Comparison of ENCODE assay signal across 8 cellular contexts in genomic region chr9:114612272-114612923, GRCh38. TPM values are rescaled to one million over a fixed set of nuclear protein-coding genes. Genes with fewer than 3 reads are reported as not detected.
DNase-seq lines count a peak whose midpoint lies in the region; ATAC-seq and TF ChIP-seq lines count a peak whose summit lies in the region.

No MANE protein-coding gene starts in this region.

- H3K4me1 Mint-ChIP-seq in activated naive CD4-positive, alpha-beta T cell treated with anti-CD3 and anti-CD28 coated beads for 36 hours (ENCODE audit: low read depth) = peaks cover 57% of the 10 kb centered on the region
- peaks cover 28% of the 10 kb centered on the region for H3K4me1 Mint-ChIP-seq in brain

- H2BK5ac ChIP-seq in mesendoderm (ENCODE audit: low read length) = no peak overlapping the region

- H3K79me1 ChIP-seq in mesendoderm (ENCODE audit: low read length) = no peaks in the 10 kb centered on the region

- TF ChIP-seq CTCF in brain (conservative IDR thresholded peaks at IDR 0.05) = no peak

- peak overlapping the region; percentile 79 for H3K4me3 Mint-ChIP-seq in activated naive CD4-positive, alpha-beta T cell treated with anti-CD3 and anti-CD28 coated beads for 36 hours
- peak overlapping the region; percentile 87 to 93 (median 89) for H3K4me3 Mint-ChIP-seq in brain

- intact Hi-C loops in activated naive CD4-positive, alpha-beta T cell treated with anti-CD3 and anti-CD28 coated beads for 36 hours (cut with micrococcal nuclease) = loop anchor here (1.0 to 5.0 kb wide), 5 partner anchors 20 to 264 kb away; no protein-coding TSS in a partner anchor

- H3K27me3 ChIP-seq in mesendoderm (ENCODE audit: insufficient read depth, low read length, poor library complexity) = no peaks in the 10 kb centered on the region

- H3K4me3 ChIP-seq in mesendoderm (ENCODE audit: low read length) = no peak overlapping the region
- peak overlapping the region; percentile 74 for H3K4me3 ChIP-seq in urinary bladder (ENCODE audit: low read depth, low read length)

- no peak overlapping the region for H3K18ac ChIP-seq in mesendoderm (ENCODE audit: low read length)

- peaks cover 5% of the 10 kb centered on the region for H3K4me1 ChIP-seq in mesendoderm (ENCODE audit: control insufficient read depth, low read depth, low read length)
- peaks cover 3% of the 10 kb centered on the region for H3K4me1 ChIP-seq in urinary bladder (ENCODE audit: insufficient read depth)

- H3K27ac Mint-ChIP-seq in activated naive CD4-positive, alpha-beta T cell treated with anti-CD3 and anti-CD28 coated beads for 36 hours = peak overlapping the region; percentile 82
- H3K27ac Mint-ChIP-seq in brain = peak overlapping the region; percentile 83 to 96 (median 93)

- no peak for ATAC-seq in HG03442 (IDR thresholded peaks at IDR 0.05; ENCODE audit: unreplicated experiment)

- H3K56ac ChIP-seq in mesendoderm (ENCODE audit: low read length) = peak overlapping the region; percentile 88

- no peak overlapping the region for H4K5ac ChIP-seq in mesendoderm (ENCODE audit: low read length)

- peak overlapping the region; percentile 78 for H3K4me2 ChIP-seq in mesendoderm (ENCODE audit: low read length)

- CTCF ChIA-PET in activated naive CD4-positive, alpha-beta T cell treated with anti-CD3 and anti-CD28 coated beads for 36 hours (lab: Charles Lee) = interaction anchor here (0.6 to 2.3 kb wide), 8 partner anchors 8 to 202 kb away, joined by 3 to 18 read pairs (median 3); no protein-coding TSS in a partner anchor

- H3K9me3 Mint-ChIP-seq in activated naive CD4-positive, alpha-beta T cell treated with anti-CD3 and anti-CD28 coated beads for 36 hours = no peaks in the 10 kb centered on the region
- no peaks in the 10 kb centered on the region for H3K9me3 Mint-ChIP-seq in brain

- H2BK120ac ChIP-seq in mesendoderm (ENCODE audit: low read depth, low read length) = no peak overlapping the region

- H3K27me3 Mint-ChIP-seq in activated naive CD4-positive, alpha-beta T cell treated with anti-CD3 and anti-CD28 coated beads for 36 hours (ENCODE audit: low read depth) = no peaks in the 10 kb centered on the region
- H3K27me3 Mint-ChIP-seq in brain = no peaks in the 10 kb centered on the region

- H3K9ac ChIP-seq in mesendoderm (ENCODE audit: low read length) = peak overlapping the region; percentile 77

- no CpG with 5 or more reads among the region's 4 CpGs for WGBS in mesendoderm (ENCODE audit: extremely low coverage, insufficient coverage, low lambda C conversion rate)
- 43% methylated on average over 4 of the region's 4 CpGs for WGBS in urinary bladder

- no peak overlapping the region for H4K8ac ChIP-seq in mesendoderm (ENCODE audit: low read depth, low read length)

- H3K79me2 ChIP-seq in mesendoderm (ENCODE audit: control insufficient read depth, insufficient read depth, low read length) = no peaks in the 10 kb centered on the region

- no peak for DNase-seq in activated naive CD4-positive, alpha-beta T cell treated with anti-CD3 and anti-CD28 coated beads for 36 hours
- no peak for DNase-seq in activated naive CD4-positive, alpha-beta T cell treated with Interleukin-2 at 50 U/mL for 16 hours
- no peak for DNase-seq in mesendoderm
- DNase-seq in NCI-H187 treated with DMSO at 0.1 percent for 48 hours (lab: John Stamatoyannopoulos, UW) = no peak
- no peak for DNase-seq in NCI-H1105 treated with DMSO at 0.1 percent for 48 hours (lab: John Stamatoyannopoulos, UW)

- H2AK5ac ChIP-seq in mesendoderm (ENCODE audit: low read length) = no peak overlapping the region

- H2BK15ac ChIP-seq in mesendoderm (replicated peaks; ENCODE audit: low read depth) = no peak overlapping the region

- H3K36me3 ChIP-seq in mesendoderm (ENCODE audit: control insufficient read depth, insufficient read depth, low read length) = no peaks in the 10 kb centered on the region
- no peaks in the 10 kb centered on the region for H3K36me3 ChIP-seq in urinary bladder (ENCODE audit: insufficient read depth)

- H3K27ac ChIP-seq in mesendoderm (ENCODE audit: low read depth, low read length) (no peak overlapping the region), urinary bladder (ENCODE audit: low read depth) (peak overlapping the region; percentile 25)

- H3K23ac ChIP-seq in mesendoderm (ENCODE audit: low read length) = no peak overlapping the region

- H3K36me3 Mint-ChIP-seq in activated naive CD4-positive, alpha-beta T cell treated with anti-CD3 and anti-CD28 coated beads for 36 hours (ENCODE audit: low read depth) = peaks cover 16% of the 10 kb centered on the region
- H3K36me3 Mint-ChIP-seq in brain = peaks cover 13% of the 10 kb centered on the region

- H3K4ac ChIP-seq in mesendoderm (ENCODE audit: low read depth, low read length) = no peak overlapping the region

RNA-seq across cellular contexts. Expression of gene TMEM268, which starts 1.3 kb away (rescaled TPM):
- total RNA-seq in activated naive CD4-positive, alpha-beta T cell treated with anti-CD3 and anti-CD28 coated beads for 36 hours = 10 to 100 TPM; 23.6 to 24.1 TPM
- polyA plus RNA-seq in brain (ENCODE audit: insufficient read depth, low read depth, low replicate concordance) = 21.5 TPM
- polyA plus RNA-seq in mesendoderm (2013, experiment 1 of 2) = 8.0 TPM
- polyA plus RNA-seq in mesendoderm (2013, experiment 2 of 2) = 8.4 TPM
- 6.9 TPM for total RNA-seq in urinary bladder
- 11.6 TPM for polyA plus RNA-seq in urinary bladder

RNA-seq across cellular contexts. Expression of gene ATP6V1G1, which starts 24.8 kb away (rescaled TPM):
- total RNA-seq in activated naive CD4-positive, alpha-beta T cell treated with anti-CD3 and anti-CD28 coated beads for 36 hours = 10 to 100 TPM; 26.7 to 28.8 TPM
- polyA plus RNA-seq in brain (ENCODE audit: insufficient read depth, low read depth, low replicate concordance) (130 TPM), urinary bladder (133 TPM)
- polyA plus RNA-seq in mesendoderm (2013, experiment 1 of 2) = 274 TPM
- 301 TPM for polyA plus RNA-seq in mesendoderm (2013, experiment 2 of 2)
- 127 TPM for total RNA-seq in urinary bladder

RNA-seq across cellular contexts. Expression of gene TEX53, which starts 45.2 kb away (rescaled TPM):
- total RNA-seq in activated naive CD4-positive, alpha-beta T cell treated with anti-CD3 and anti-CD28 coated beads for 36 hours = not detected
- polyA plus RNA-seq in brain (ENCODE audit: insufficient read depth, low read depth, low replicate concordance) (not detected), urinary bladder (not detected)
- not detected for polyA plus RNA-seq in mesendoderm (2013, experiment 1 of 2)
- polyA plus RNA-seq in mesendoderm (2013, experiment 2 of 2) = not detected
- not detected for total RNA-seq in urinary bladder
